8 cellular contexts compared by ENCODE assay signal in genomic region chr16:23949630-23950290, GRCh38.
A peak's percentile ranks its signal among the peaks of the same experiment; 100 is the strongest.
DNase-seq lines count a peak whose midpoint lies in the region; ATAC-seq and TF ChIP-seq lines count a peak whose summit lies in the region.

No MANE protein-coding gene starts in this region.

- peak; percentile 56 for ATAC-seq in GM18505 (IDR thresholded peaks at IDR 0.05; ENCODE audit: unreplicated experiment)
- ATAC-seq in GM18520 (IDR thresholded peaks at IDR 0.05; ENCODE audit: unreplicated experiment), result no peak

- peak; percentile 50 for DNase-seq in activated gamma-delta T cell treated with anti-CD3 and anti-CD28 coated beads, Interleukin-2, amount 50 U/mL, for 16 hours (ENCODE audit: low read depth)
- DNase-seq in stimulated activated CD4-positive, alpha-beta T cell treated with anti-CD3 and anti-CD28 coated beads, Interleukin-2, amount 100 ng/mL, for 4 hours (ENCODE audit: low read depth), result peak; percentile 32
- DNase-seq in NCI-H345 treated with DMSO at 0.1 percent for 48 hours (lab: John Stamatoyannopoulos, UW; ENCODE audit: unreplicated experiment) (no peak), COLO829 (ENCODE audit: low spot score) (no peak), NCI-H82 treated with DMSO at 0.1 percent for 48 hours (lab: John Stamatoyannopoulos, UW; ENCODE audit: unreplicated experiment) (no peak)

- TF ChIP-seq POLR2A in GM18505 (IDR thresholded peaks at IDR 0.05; ENCODE audit: borderline replicate concordance, extremely low read depth, insufficient read depth, insufficient read length) (no peak), Raji (IDR thresholded peaks at IDR 0.05; ENCODE audit: insufficient read depth, low read depth, low read length) (0 out of 2 replicates have a peak, but pooled peaks have one; percentile 16)

Comparison
In these comparisons a context has a peak if more than half of its experiments do, and no peak if none do; other contexts are left out.
1. DNase-seq: peak in activated gamma-delta T cell treated with anti-CD3 and anti-CD28 coated beads, Interleukin-2, amount 50 U/mL, for 16 hours (single experiment) and stimulated activated CD4-positive, alpha-beta T cell treated with anti-CD3 and anti-CD28 coated beads, Interleukin-2, amount 100 ng/mL, for 4 hours (single experiment); none in NCI-H345 treated with DMSO at 0.1 percent for 48 hours (single experiment), COLO829 (single experiment) and NCI-H82 treated with DMSO at 0.1 percent for 48 hours (single experiment).